In the genomic region with DNA sequence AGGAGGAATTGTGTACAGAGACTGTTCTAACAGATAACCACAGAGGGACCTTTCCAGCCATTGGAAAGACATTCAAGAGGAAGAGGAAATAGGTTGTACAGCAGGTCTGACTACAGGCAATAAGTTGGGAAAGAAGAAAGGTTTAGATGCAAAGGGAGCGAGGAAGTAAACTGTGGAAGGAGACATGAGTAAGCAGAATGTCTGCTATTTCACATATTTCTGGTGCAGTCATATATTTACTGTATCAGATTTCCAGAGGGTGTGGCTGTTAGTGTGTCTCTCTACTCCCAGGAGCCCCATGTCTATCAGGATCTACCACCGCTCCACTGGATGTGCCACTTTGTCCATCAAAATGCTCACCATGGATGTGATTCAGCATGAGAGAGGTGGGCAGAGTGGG, we compare ENCODE assay signal across 2 cellular contexts.
TF ChIP-seq lines count a peak whose summit lies in the region.

No MANE protein-coding gene starts in this region.

TF ChIP-seq in SK-N-SH treated with all-trans-retinoic acid at 6 μM for 48 hours, 23 proteins besides CTCF, POLR2A, EP300 and RAD21 (continued from another document):
- TF ChIP-seq, protein P1, sequence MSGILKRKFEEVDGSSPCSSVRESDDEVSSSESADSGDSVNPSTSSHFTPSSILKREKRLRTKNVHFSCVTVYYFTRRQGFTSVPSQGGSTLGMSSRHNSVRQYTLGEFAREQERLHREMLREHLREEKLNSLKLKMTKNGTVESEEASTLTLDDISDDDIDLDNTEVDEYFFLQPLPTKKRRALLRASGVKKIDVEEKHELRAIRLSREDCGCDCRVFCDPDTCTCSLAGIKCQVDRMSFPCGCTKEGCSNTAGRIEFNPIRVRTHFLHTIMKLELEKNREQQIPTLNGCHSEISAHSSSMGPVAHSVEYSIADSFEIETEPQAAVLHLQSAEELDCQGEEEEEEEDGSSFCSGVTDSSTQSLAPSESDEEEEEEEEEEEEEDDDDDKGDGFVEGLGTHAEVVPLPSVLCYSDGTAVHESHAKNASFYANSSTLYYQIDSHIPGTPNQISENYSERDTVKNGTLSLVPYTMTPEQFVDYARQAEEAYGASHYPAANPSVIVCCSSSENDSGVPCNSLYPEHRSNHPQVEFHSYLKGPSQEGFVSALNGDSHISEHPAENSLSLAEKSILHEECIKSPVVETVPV (CRISPR knock-in tag; IDR thresholded peaks at IDR 0.05) = no peak
- TF ChIP-seq ZNF565 (CRISPR knock-in tag; conservative IDR thresholded peaks at IDR 0.05; ENCODE audit: low read depth) (no peak), ESRRG (CRISPR knock-in tag; IDR thresholded peaks at IDR 0.05) (no peak), ARNTL (CRISPR knock-in tag; IDR thresholded peaks at IDR 0.05; ENCODE audit: borderline replicate concordance, low read depth) (no peak), SNAI2 (CRISPR knock-in tag; IDR thresholded peaks at IDR 0.05) (no peak)

TF ChIP-seq in SK-N-SH, 30 proteins besides CTCF, POLR2A, EP300 and RAD21 (continued from another document):
- TF ChIP-seq, protein P2, sequence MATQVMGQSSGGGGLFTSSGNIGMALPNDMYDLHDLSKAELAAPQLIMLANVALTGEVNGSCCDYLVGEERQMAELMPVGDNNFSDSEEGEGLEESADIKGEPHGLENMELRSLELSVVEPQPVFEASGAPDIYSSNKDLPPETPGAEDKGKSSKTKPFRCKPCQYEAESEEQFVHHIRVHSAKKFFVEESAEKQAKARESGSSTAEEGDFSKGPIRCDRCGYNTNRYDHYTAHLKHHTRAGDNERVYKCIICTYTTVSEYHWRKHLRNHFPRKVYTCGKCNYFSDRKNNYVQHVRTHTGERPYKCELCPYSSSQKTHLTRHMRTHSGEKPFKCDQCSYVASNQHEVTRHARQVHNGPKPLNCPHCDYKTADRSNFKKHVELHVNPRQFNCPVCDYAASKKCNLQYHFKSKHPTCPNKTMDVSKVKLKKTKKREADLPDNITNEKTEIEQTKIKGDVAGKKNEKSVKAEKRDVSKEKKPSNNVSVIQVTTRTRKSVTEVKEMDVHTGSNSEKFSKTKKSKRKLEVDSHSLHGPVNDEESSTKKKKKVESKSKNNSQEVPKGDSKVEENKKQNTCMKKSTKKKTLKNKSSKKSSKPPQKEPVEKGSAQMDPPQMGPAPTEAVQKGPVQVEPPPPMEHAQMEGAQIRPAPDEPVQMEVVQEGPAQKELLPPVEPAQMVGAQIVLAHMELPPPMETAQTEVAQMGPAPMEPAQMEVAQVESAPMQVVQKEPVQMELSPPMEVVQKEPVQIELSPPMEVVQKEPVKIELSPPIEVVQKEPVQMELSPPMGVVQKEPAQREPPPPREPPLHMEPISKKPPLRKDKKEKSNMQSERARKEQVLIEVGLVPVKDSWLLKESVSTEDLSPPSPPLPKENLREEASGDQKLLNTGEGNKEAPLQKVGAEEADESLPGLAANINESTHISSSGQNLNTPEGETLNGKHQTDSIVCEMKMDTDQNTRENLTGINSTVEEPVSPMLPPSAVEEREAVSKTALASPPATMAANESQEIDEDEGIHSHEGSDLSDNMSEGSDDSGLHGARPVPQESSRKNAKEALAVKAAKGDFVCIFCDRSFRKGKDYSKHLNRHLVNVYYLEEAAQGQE (IDR thresholded peaks at IDR 0.05; ENCODE audit: low read depth, low read length) = no peak
- no peak for TF ChIP-seq CHD2 (IDR thresholded peaks at IDR 0.05; ENCODE audit: low read length, partially characterized antibody)
- TF ChIP-seq NRF1 (IDR thresholded peaks at IDR 0.05; ENCODE audit: low read depth, low read length) = no peak
- TF ChIP-seq SMC3 (IDR thresholded peaks at IDR 0.05; ENCODE audit: low read depth, low read length) = no peak
- TF ChIP-seq RFX5 (IDR thresholded peaks at IDR 0.05; ENCODE audit: low read length) = no peak
- no peak for TF ChIP-seq NFIC (IDR thresholded peaks at IDR 0.05; ENCODE audit: borderline replicate concordance)
- TF ChIP-seq, protein P3, sequence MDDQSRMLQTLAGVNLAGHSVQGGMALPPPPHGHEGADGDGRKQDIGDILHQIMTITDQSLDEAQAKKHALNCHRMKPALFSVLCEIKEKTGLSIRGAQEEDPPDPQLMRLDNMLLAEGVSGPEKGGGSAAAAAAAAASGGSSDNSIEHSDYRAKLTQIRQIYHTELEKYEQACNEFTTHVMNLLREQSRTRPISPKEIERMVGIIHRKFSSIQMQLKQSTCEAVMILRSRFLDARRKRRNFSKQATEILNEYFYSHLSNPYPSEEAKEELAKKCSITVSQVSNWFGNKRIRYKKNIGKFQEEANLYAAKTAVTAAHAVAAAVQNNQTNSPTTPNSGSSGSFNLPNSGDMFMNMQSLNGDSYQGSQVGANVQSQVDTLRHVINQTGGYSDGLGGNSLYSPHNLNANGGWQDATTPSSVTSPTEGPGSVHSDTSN (IDR thresholded peaks at IDR 0.05) = no peak
- TF ChIP-seq GABPA (IDR thresholded peaks at IDR 0.05; ENCODE audit: low read depth) = no peak
- no peak for TF ChIP-seq SIN3A (IDR thresholded peaks at IDR 0.05; ENCODE audit: borderline replicate concordance, low read depth, low read length)
TF ChIP-seq in SK-N-SH: peak in this region for 0.
